20 cellular contexts compared by ENCODE assay signal in the genomic region with DNA sequence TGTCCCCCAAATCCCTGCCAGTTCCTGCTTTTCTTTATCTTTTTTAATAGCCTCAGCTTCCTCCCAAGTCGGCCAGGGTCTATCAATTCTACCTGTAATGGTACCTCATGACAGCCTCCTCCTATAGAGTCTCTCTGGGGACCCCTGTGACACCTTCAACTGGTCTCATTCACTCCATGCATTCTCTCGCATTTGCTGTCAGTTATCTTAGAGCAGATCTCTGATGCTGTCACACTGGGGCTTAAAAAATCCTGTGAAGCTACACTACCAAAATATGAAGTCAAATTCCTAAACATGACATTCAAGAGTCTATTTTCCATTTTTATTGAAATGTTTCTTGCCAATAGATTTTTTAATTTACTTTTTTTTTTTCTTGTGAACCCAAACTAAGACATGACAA. TPM values are rescaled to one million over a fixed set of nuclear protein-coding genes. Genes with fewer than 3 reads are reported as not detected.
A peak's percentile ranks its signal among the peaks of the same experiment; 100 is the strongest.
DNase-seq lines count a peak whose midpoint lies in the region; ATAC-seq, FAIRE-seq and TF ChIP-seq lines count a peak whose summit lies in the region.
"Had no signal": no experiment of that assay in that cellular context is flagged by ENCODE, and none has a peak within 500 bp of the region (broad histone marks: within the 10 kb centered on the region; RNA-seq: fewer than 3 reads in every experiment).

No MANE protein-coding gene starts in this region.

- TF ChIP-seq CTCF in MCF 10A (IDR thresholded peaks at IDR 0.05; ENCODE audit: unreplicated experiment), result no peak
- TF ChIP-seq CTCF in breast epithelium (IDR thresholded peaks at IDR 0.05), result no peak
- TF ChIP-seq CTCF in osteocyte (IDR thresholded peaks at IDR 0.05), result no peak
- TF ChIP-seq CTCF in mucosa of descending colon (IDR thresholded peaks at IDR 0.05), result no peak
- TF ChIP-seq CTCF in D721Med (IDR thresholded peaks at IDR 0.05; ENCODE audit: insufficient read depth, missing control alignments), result no peak

- H3K27me3 ChIP-seq in breast epithelium, result no peaks in the 10 kb centered on the region
- H3K27me3 ChIP-seq: BLaER1 treated with 17β-estradiol and CSF1 and Interleukin-3, amounts not matched to agents 10 nM and 100 nM had no signal

- POLR2A ChIA-PET in MCF 10A (lab: Yijun Ruan, JAX), result no interaction called here

- H3K36me3 Mint-ChIP-seq in MCF 10A (ENCODE audit: insufficient read depth, unreplicated experiment) (peaks cover 51% of the 10 kb centered on the region), osteocyte (ENCODE audit: unreplicated experiment) (peaks cover 24% of the 10 kb centered on the region)
- H3K36me3 Mint-ChIP-seq in activated naive CD8-positive, alpha-beta T cell treated with anti-CD3 and anti-CD28 coated beads, Interleukin-2, amount 50 U/mL, for 24 hours (ENCODE audit: low read depth), result peaks cover 12% of the 10 kb centered on the region

- H3K4me1 Mint-ChIP-seq in MCF 10A (ENCODE audit: insufficient read depth, unreplicated experiment) (peaks cover 21% of the 10 kb centered on the region), osteocyte (ENCODE audit: unreplicated experiment) (peaks cover 30% of the 10 kb centered on the region)
- H3K4me1 Mint-ChIP-seq in activated naive CD8-positive, alpha-beta T cell treated with anti-CD3 and anti-CD28 coated beads, Interleukin-2, amount 50 U/mL, for 24 hours, result peaks cover 26% of the 10 kb centered on the region

- no peak for FAIRE-seq in D721Med (lab: Jason Lieb, UNC)
- FAIRE-seq: GM12878, HepG2 had no signal

- H3K4me1 ChIP-seq in breast epithelium (peaks cover 0 to 7% of the 10 kb centered on the region in 2 donors), mucosa of descending colon (ENCODE audit: low read depth) (peaks cover 8% of the 10 kb centered on the region)

- BruUV-seq in MCF 10A (replicated peaks; lab: Mats Ljungman, UMichigan), result no TSS peak

- H3K9me3 Mint-ChIP-seq in MCF 10A (ENCODE audit: unreplicated experiment) (no peaks in the 10 kb centered on the region), osteocyte (ENCODE audit: unreplicated experiment) (no peaks in the 10 kb centered on the region)
- no peaks in the 10 kb centered on the region for H3K9me3 Mint-ChIP-seq in activated naive CD8-positive, alpha-beta T cell treated with anti-CD3 and anti-CD28 coated beads, Interleukin-2, amount 50 U/mL, for 24 hours
- H3K9me3 Mint-ChIP-seq: IgD-negative memory B cell had no signal

- DNase-seq in MCF 10A (ENCODE audit: unreplicated experiment), result no peak
- no peak for DNase-seq in breast epithelium (ENCODE audit: low spot score in 2 of 2)
- DNase-seq in activated naive CD8-positive, alpha-beta T cell treated with anti-CD3 and anti-CD28 coated beads, Interleukin-2, amount 50 U/mL, for 24 hours, result no peak
- no peak for DNase-seq in osteocyte (ENCODE audit: extremely low spot score, unreplicated experiment)
- DNase-seq in mucosa of descending colon, result no peak
- no peak for DNase-seq in OCI-M1 (lab: John Stamatoyannopoulos, UW)
- DNase-seq in D721Med (ENCODE audit: insufficient read length, low spot score), result no peak
- DNase-seq: CD4-positive, CD25-positive, alpha-beta regulatory T cell; DMS79 treated with DMSO at 0.1 percent for 48 hours; EL; GM23248 had no signal

- no peak for ATAC-seq in activated naive CD8-positive, alpha-beta T cell treated with anti-CD3 and anti-CD28 coated beads, Interleukin-2, amount 50 U/mL, for 24 hours
- no peak for ATAC-seq in mucosa of descending colon
- ATAC-seq: GM12878, HepG2 had no signal

- H3K4me3 ChIP-seq in breast epithelium, result no peak overlapping the region
- no peak overlapping the region for H3K4me3 ChIP-seq in mucosa of descending colon
- H3K4me3 ChIP-seq: BLaER1 treated with 17β-estradiol and CSF1 and Interleukin-3, amounts not matched to agents 10 nM and 100 nM; GM12878; GM23248; HAP-1 had no signal

- H3K4me3 Mint-ChIP-seq in MCF 10A (ENCODE audit: unreplicated experiment) (no peak overlapping the region), osteocyte (ENCODE audit: unreplicated experiment) (no peak overlapping the region)
- no peak overlapping the region for H3K4me3 Mint-ChIP-seq in activated naive CD8-positive, alpha-beta T cell treated with anti-CD3 and anti-CD28 coated beads, Interleukin-2, amount 50 U/mL, for 24 hours
- H3K4me3 Mint-ChIP-seq: B cell, IgD-negative memory B cell had no signal

- no peaks in the 10 kb centered on the region for H3K9me3 ChIP-seq in breast epithelium
- no peaks in the 10 kb centered on the region for H3K9me3 ChIP-seq in mucosa of descending colon
- H3K9me3 ChIP-seq: HAP-1 had no signal

- no peak overlapping the region for H3K27ac ChIP-seq in breast epithelium
- H3K27ac ChIP-seq: BLaER1 treated with 17β-estradiol and CSF1 and Interleukin-3, amounts not matched to agents 10 nM and 100 nM; GM23248 had no signal

- intact Hi-C loops in MCF 10A (cut with micrococcal nuclease), result no loop called here
- intact Hi-C loops in breast epithelium (cut with DNase I; ENCODE audit: low total_unique reads), result no loop called here
- intact Hi-C loops in mucosa of descending colon (cut with DNase I, micrococcal nuclease), result no loop called here

- CTCF ChIA-PET in MCF 10A (lab: Yijun Ruan, JAX), result interaction anchor here (0.9 kb wide), 1 partner anchor 118 kb away, joined by 4 read pairs; no protein-coding TSS in a partner anchor

- TF ChIP-seq POLR2A in breast epithelium (IDR thresholded peaks at IDR 0.05), result no peak

- no peaks in the 10 kb centered on the region for H3K36me3 ChIP-seq in breast epithelium
- H3K36me3 ChIP-seq in mucosa of descending colon (ENCODE audit: low read depth), result no peaks in the 10 kb centered on the region

- H3K27ac Mint-ChIP-seq in MCF 10A (ENCODE audit: low read depth, unreplicated experiment) (peak overlapping the region; percentile 6), osteocyte (ENCODE audit: unreplicated experiment) (peak overlapping the region; percentile 1)
- peak overlapping the region; percentile 49 for H3K27ac Mint-ChIP-seq in activated naive CD8-positive, alpha-beta T cell treated with anti-CD3 and anti-CD28 coated beads, Interleukin-2, amount 50 U/mL, for 24 hours
- H3K27ac Mint-ChIP-seq: B cell, IgD-negative memory B cell had no signal

- H3K27me3 Mint-ChIP-seq in MCF 10A (ENCODE audit: insufficient read depth, unreplicated experiment) (no peaks in the 10 kb centered on the region), osteocyte (ENCODE audit: unreplicated experiment) (no peaks in the 10 kb centered on the region)
- H3K27me3 Mint-ChIP-seq in activated naive CD8-positive, alpha-beta T cell treated with anti-CD3 and anti-CD28 coated beads, Interleukin-2, amount 50 U/mL, for 24 hours, result no peaks in the 10 kb centered on the region
- H3K27me3 Mint-ChIP-seq: B cell; CD4-positive, CD25-positive, alpha-beta regulatory T cell; IgD-negative memory B cell had no signal

RNA-seq across cellular contexts. Expression of a gene that starts 5.5 kb away (rescaled TPM):
- 47.1 and 53.9 TPM in 2 replicates for total RNA-seq in MCF 10A (2022)
- total RNA-seq in breast epithelium, result 100 to 1,000 TPM in 1 of 3 donors, 10 to 100 TPM in 2; 79.0 to 116 (median 89.9) TPM
- 79.3 and 81.7 TPM in 2 replicates for total RNA-seq in osteocyte
- 10 to 100 TPM; 49.6 to 74.3 (median 66.7) TPM for total RNA-seq in mucosa of descending colon

RNA-seq across cellular contexts. Expression of a gene that starts 46.2 kb away (rescaled TPM):
- total RNA-seq in MCF 10A (2022) (0.30 TPM in 1 of 2 replicates, not detected in the other), breast epithelium (1 to 10 TPM in 2 of 3 donors, under 1 TPM in 1; under 0.01 to 2.0 (median 1.8) TPM), osteocyte (not detected in 2 replicates), mucosa of descending colon (10 to 100 TPM; 23.4 to 66.9 (median 41.2) TPM)
- total RNA-seq: A172; B cell; CD4-positive, CD25-positive, alpha-beta regulatory T cell; G401; GM12878; GM23248; H4; HepG2 had no signal

Comparison
In these comparisons a context has a peak if more than half of its experiments do, and no peak if none do; other contexts are left out.
1. RNA of a gene that starts 46.2 kb away (total RNA-seq): 23.4 to 66.9 TPM in mucosa of descending colon; under 0.01 to 2.0 TPM in breast epithelium, 0.30 TPM in MCF 10A and not detected in osteocyte; every median in the first group is over 4 times any median in the second.
2. Peak in every context shown above with its lines, with median percentiles within 50 percentile points of each other: H3K27ac Mint-ChIP-seq.